Comparison of ENCODE assay signal across 8 cellular contexts in genomic region chr3:14652360-14652907, GRCh38. TPM values are rescaled to one million over a fixed set of nuclear protein-coding genes. Genes with fewer than 3 reads are reported as not detected.
DNase-seq lines count a peak whose midpoint lies in the region; ATAC-seq and TF ChIP-seq lines count a peak whose summit lies in the region.
"Not testable (repeated sequence)": the region's sequence is repeated elsewhere in the genome, so short reads cannot be mapped to it uniquely, and the experiment has no call there.

No MANE protein-coding gene starts in this region.

- TF ChIP-seq EP300 in SK-N-SH (IDR thresholded peaks at IDR 0.05; ENCODE audit: borderline replicate concordance in 1 of 2, low read depth in 1 of 2, low read length in 1 of 2); ovary (IDR thresholded peaks at IDR 0.05); tibial nerve (IDR thresholded peaks at IDR 0.05): not testable (repeated sequence)

- peak overlapping the region; percentile 87 for H2AFZ ChIP-seq in SK-N-SH (ENCODE audit: low read depth)

- not testable (repeated sequence) for H3K9me3 Mint-ChIP-seq in Caco-2 (ENCODE audit: unreplicated experiment)

- H3K9ac ChIP-seq in SK-N-SH, result peak overlapping the region; percentile 89

- not testable (repeated sequence) for BruUV-seq in Caco-2 (replicated peaks; lab: Mats Ljungman, UMichigan)

- CTCF ChIA-PET in Caco-2 (lab: Charles Lee), result not testable (repeated sequence)
- CTCF ChIA-PET in SK-N-SH (lab: Yijun Ruan, JAX), result interaction anchor here (0.7 to 2.0 kb wide), 8 partner anchors 17 to 268 kb away, joined by 3 to 9 read pairs (median 4); partner anchors contain the start of gene C3orf20

- 80% methylated on average over 21 of the region's 21 CpGs for WGBS in SK-N-SH (ENCODE audit: low lambda C conversion rate)
- WGBS in adrenal gland, 4 donors, result 81 to 89% (median 83%) methylated on average over 21 of the region's 21 CpGs
- 78 to 86% (median 82%) methylated on average over 21 of the region's 21 CpGs for WGBS in ovary, 3 donors
- WGBS in tibial nerve, 2 donors, result 84 to 85% methylated on average over 21 of the region's 21 CpGs

- not testable (repeated sequence) for H3K9me3 ChIP-seq in Caco-2; SK-N-SH; adrenal gland (replicated peaks in 1 of 3); left lung; ovary; tibial nerve

- not testable (repeated sequence) for H3K36me3 ChIP-seq in Caco-2 (ENCODE audit: control insufficient read depth, insufficient read depth, low read length); ovary
- peaks cover 34 to 36% of the 10 kb centered on the region in 2 experiments for H3K36me3 ChIP-seq in SK-N-SH (replicated peaks in 1 of 2; ENCODE audit: control insufficient read depth in 1 of 2, insufficient read depth in 2 of 2, low read length in 1 of 2)
- peaks cover 0 to 29% of the 10 kb centered on the region in 2 donors for H3K36me3 ChIP-seq in adrenal gland (replicated peaks in 1 of 2)
- H3K36me3 ChIP-seq in left lung, result peaks cover 0 to 32% of the 10 kb centered on the region in 2 donors
- peaks cover 0 to 32% (median 7%) of the 10 kb centered on the region in 3 donors for H3K36me3 ChIP-seq in tibial nerve

- TF ChIP-seq CTCF in Caco-2 (IDR thresholded peaks at IDR 0.05; ENCODE audit: insufficient read depth in 1 of 2, low read depth in 1 of 2, low read length in 1 of 2, severe bottlenecking in 1 of 2, unreplicated experiment in 1 of 2); SK-N-SH (IDR thresholded peaks at IDR 0.05); adrenal gland (IDR thresholded peaks at IDR 0.05); left lung (IDR thresholded peaks at IDR 0.05); ovary (IDR thresholded peaks at IDR 0.05); tibial nerve (IDR thresholded peaks at IDR 0.05): not testable (repeated sequence)

- H3K4me1 ChIP-seq in Caco-2 (peaks cover 22% of the 10 kb centered on the region), SK-N-SH (ENCODE audit: control insufficient read depth in 1 of 2, insufficient read depth in 2 of 2, low read depth in 1 of 2, low read length in 1 of 2) (peaks cover 14 to 16% of the 10 kb centered on the region in 2 experiments; a peak in 3 of 4 replicates), adrenal gland (replicated peaks in 1 of 2) (peaks cover 15 to 19% of the 10 kb centered on the region in 2 donors), left lung (peaks cover 16 to 24% of the 10 kb centered on the region in 2 donors), tibial nerve (peaks cover 0 to 40% (median 19%) of the 10 kb centered on the region in 4 donors)
- H3K4me1 ChIP-seq in ovary (ENCODE audit: insufficient read depth), result not testable (repeated sequence)

- DNase-seq in Caco-2; Jurkat, Clone E6-1 (ENCODE audit: low read depth, low spot score); SK-N-SH; adrenal gland; left lung; ovary; tibial nerve (ENCODE audit: low spot score in 2 of 2): not testable (repeated sequence)
- DNase-seq in erythroblast (lab: John Stamatoyannopoulos, UW), result peak; percentile 59 to 78

- H4K20me1 ChIP-seq in SK-N-SH (ENCODE audit: insufficient read depth), result not testable (repeated sequence)

- H3K4me3 Mint-ChIP-seq in Caco-2 (ENCODE audit: unreplicated experiment), result peak overlapping the region; percentile 87

- peak overlapping the region; percentile 77 to 78; a peak in 3 of 4 replicates for H3K27ac ChIP-seq in SK-N-SH (ENCODE audit: low read depth in 2 of 2, low read length in 1 of 2)
- peak overlapping the region in 4 of 5 donors; percentile 67 to 93 (median 80) for H3K27ac ChIP-seq in adrenal gland
- peak overlapping the region in 1 of 2 donors; percentile 94 for H3K27ac ChIP-seq in left lung
- peak overlapping the region; percentile 19 to 78 for H3K27ac ChIP-seq in ovary
- peak overlapping the region; percentile 87 to 94 (median 92) for H3K27ac ChIP-seq in tibial nerve

- not testable (repeated sequence) for TF ChIP-seq RAD21 in SK-N-SH (IDR thresholded peaks at IDR 0.05; ENCODE audit: low read length)

- TF ChIP-seq POLR2A in adrenal gland (IDR thresholded peaks at IDR 0.05); erythroblast (IDR thresholded peaks at IDR 0.05; ENCODE audit: low read length); ovary (IDR thresholded peaks at IDR 0.05); tibial nerve (IDR thresholded peaks at IDR 0.05): not testable (repeated sequence)

- peak overlapping the region; percentile 92 for H3K4me2 ChIP-seq in SK-N-SH

- ATAC-seq in left lung, result not testable (repeated sequence)

- not testable (repeated sequence) for H3K27me3 ChIP-seq in Caco-2 (replicated peaks; ENCODE audit: control insufficient read depth, insufficient read depth, low read length); SK-N-SH (ENCODE audit: insufficient read depth); adrenal gland; left lung; ovary; tibial nerve

- H3K4me3 ChIP-seq in Caco-2 (ENCODE audit: low read depth, low read length) (peak overlapping the region; percentile 70), SK-N-SH (ENCODE audit: low read depth in 2 of 2, low read length in 1 of 2) (peak overlapping the region; percentile 94 to 99), adrenal gland (peak overlapping the region; percentile 60 to 86 (median 74)), left lung (peak overlapping the region; percentile 86 to 87), ovary (peak overlapping the region; percentile 68), tibial nerve (peak overlapping the region; percentile 69 to 80 (median 76))
- peak overlapping the region; percentile 93 for H3K4me3 ChIP-seq in Jurkat, Clone E6-1 (ENCODE audit: low read length)

- not testable (repeated sequence) for H3K9me2 ChIP-seq in SK-N-SH

- intact Hi-C loops in Caco-2 (cut with micrococcal nuclease; ENCODE audit: unreplicated experiment); adrenal gland (cut with DNase I); left lung (cut with DNase I); ovary (cut with DNase I): not testable (repeated sequence)

- peaks cover 15% of the 10 kb centered on the region for H3K4me1 Mint-ChIP-seq in Caco-2 (ENCODE audit: low read depth, unreplicated experiment)

- H3F3A ChIP-seq in SK-N-SH (replicated peaks; ENCODE audit: insufficient read depth), result not testable (repeated sequence)

- POLR2A ChIA-PET in Caco-2 (lab: Charles Lee), result not testable (repeated sequence)
- POLR2A ChIA-PET in SK-N-SH (lab: Yijun Ruan, JAX), result interaction anchor here (1.0 to 1.8 kb wide), 4 partner anchors 13 to 269 kb away, joined by 3 to 6 read pairs (median 4); no protein-coding TSS in a partner anchor

- H3K36me3 Mint-ChIP-seq in Caco-2 (ENCODE audit: insufficient read depth, unreplicated experiment), result peaks cover 32% of the 10 kb centered on the region

- H3K27me3 Mint-ChIP-seq in Caco-2 (ENCODE audit: insufficient read depth, unreplicated experiment), result not testable (repeated sequence)

- peak overlapping the region; percentile 93 for H3K27ac Mint-ChIP-seq in Caco-2 (ENCODE audit: unreplicated experiment)

- peaks cover 31% of the 10 kb centered on the region for H3K79me2 ChIP-seq in SK-N-SH (ENCODE audit: insufficient read depth)

RNA-seq across cellular contexts. Expression of gene CCDC174, which starts 0.9 kb away (rescaled TPM):
- 22.4 and 24.6 TPM in 2 replicates for total RNA-seq in Caco-2 (2022)
- 29.0 TPM for polyA plus RNA-seq in Jurkat, Clone E6-1 (2012; ENCODE audit: insufficient read depth, insufficient read length)
- 6.6 and 8.5 TPM in 2 replicates for polyA plus RNA-seq in SK-N-SH (2012; rRNA removed)
- polyA plus RNA-seq in SK-N-SH (2012; cell fraction: cytosol; rRNA removed), result 7.5 and 9.3 TPM in 2 replicates
- 15.9 and 19.3 TPM in 2 replicates for polyA plus RNA-seq in SK-N-SH (2012; cell fraction: nucleus; rRNA removed)
- 10 to 100 TPM in 6 of 8 donors, 1 to 10 TPM in 2; 4.3 to 20.5 (median 18.3) TPM for total RNA-seq in adrenal gland
- polyA plus RNA-seq in adrenal gland, result 10 to 100 TPM; 26.1 to 31.6 (median 31.0) TPM
- total RNA-seq in left lung, result 10 to 100 TPM; 13.3 to 15.5 TPM
- 10 to 100 TPM; 18.8 to 27.7 (median 25.2) TPM for total RNA-seq in ovary
- polyA plus RNA-seq in ovary, result 10 to 100 TPM; 23.6 to 35.5 TPM
- 10 to 100 TPM; 13.5 to 34.3 (median 27.1) TPM for total RNA-seq in tibial nerve

RNA-seq across cellular contexts. Expression of gene C3orf20, which starts 22.5 kb away (rescaled TPM):
- total RNA-seq in Caco-2 (2022) (0.09 and 0.19 TPM in 2 replicates), adrenal gland (under 1 TPM in 1 of 8 donors, not detected in 7; 0.07 TPM), left lung (under 1 TPM in 1 of 2 donors, not detected in 1; 0.26 TPM), ovary (under 1 TPM in 5 of 7 donors, not detected in 2; 0.10 to 0.17 (median 0.12) TPM), tibial nerve (not detected)
- not detected for polyA plus RNA-seq in Jurkat, Clone E6-1 (2012; ENCODE audit: insufficient read depth, insufficient read length)
- polyA plus RNA-seq in SK-N-SH (2012; rRNA removed) (not detected in 2 replicates), adrenal gland (not detected), ovary (under 1 TPM in 1 of 2 donors, not detected in 1; 0.08 TPM)
- polyA plus RNA-seq in SK-N-SH (2012; cell fraction: cytosol; rRNA removed), result not detected in 2 replicates
- 0.01 and 0.12 TPM in 2 replicates for polyA plus RNA-seq in SK-N-SH (2012; cell fraction: nucleus; rRNA removed)
